Comparison of ENCODE assay signal across 17 cellular contexts in the genomic region with DNA sequence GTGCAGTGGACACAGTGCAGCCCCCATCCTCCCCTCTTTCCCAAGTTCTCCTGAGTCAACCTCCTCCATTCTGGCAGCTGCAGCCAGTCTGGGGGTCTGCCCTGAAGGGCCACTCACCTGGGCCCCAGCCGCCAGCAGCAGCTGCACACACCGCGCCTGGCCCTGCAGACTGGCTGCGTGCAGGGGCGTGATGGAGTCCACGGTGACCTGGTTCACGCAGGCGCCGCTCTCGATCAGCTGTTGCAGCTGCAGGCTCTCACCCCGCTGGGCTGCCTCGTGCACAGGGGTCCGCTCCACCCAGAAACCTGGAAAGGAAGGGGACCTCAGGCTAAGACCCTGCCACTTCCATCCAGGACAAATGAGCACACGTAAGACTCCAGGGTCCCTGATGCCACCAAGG. TPM values are rescaled to one million over a fixed set of nuclear protein-coding genes. Genes with fewer than 3 reads are reported as not detected.
DNase-seq lines count a peak whose midpoint lies in the region; ATAC-seq and TF ChIP-seq lines count a peak whose summit lies in the region.
"Had no signal": no experiment of that assay in that cellular context is flagged by ENCODE, and none has a peak within 500 bp of the region (broad histone marks: within the 10 kb centered on the region; RNA-seq: fewer than 3 reads in every experiment).

No MANE protein-coding gene starts in this region.

- DNase-seq in GM23338 (ENCODE audit: low spot score) (no peak), adipocyte (ENCODE audit: low read depth) (no peak), mesenteric fat pad (ENCODE audit: low spot score) (peak; percentile 73), suprapubic skin (ENCODE audit: low spot score in 2 of 2) (peak in 1 of 2 donors; percentile 78)
- no peak for DNase-seq in central memory CD4-positive, alpha-beta T cell
- DNase-seq: Caco-2, DMS53, KG1, MG63, NCI-H1105, NCI-H1694 treated with DMSO at 0.1 percent for 48 hours, NCI-H446, NCI-H748 treated with DMSO at 0.1 percent for 48 hours, PC-9, SHP77 had no signal

- peaks cover 18% of the 10 kb centered on the region for H3K4me1 Mint-ChIP-seq in GM23338

- H3K4me1 ChIP-seq in GM23338 (ENCODE audit: insufficient read depth) (no peaks in the 10 kb centered on the region; the same call in 1 of the 2 replicates), adipocyte (ENCODE audit: control insufficient read depth, insufficient read depth, low read length) (peaks cover 18% of the 10 kb centered on the region), suprapubic skin (peaks cover 17% of the 10 kb centered on the region)
- H3K4me1 ChIP-seq: Caco-2 had no signal

- no peaks in the 10 kb centered on the region; the same call in none of the 2 replicates for H4K20me1 ChIP-seq in GM23338 (replicated peaks; ENCODE audit: insufficient read depth)

- H3K9me2 ChIP-seq in GM23338 (ENCODE audit: insufficient read depth), result no peaks in the 10 kb centered on the region

- WGBS in suprapubic skin, result 100% methylated on average over 1 of the region's 14 CpGs

- no peaks in the 10 kb centered on the region for H3K9me3 ChIP-seq in adipocyte (ENCODE audit: control insufficient read depth, low read length)
- no peaks in the 10 kb centered on the region for H3K9me3 ChIP-seq in suprapubic skin
- H3K9me3 ChIP-seq: Caco-2, MG63 had no signal

- H3K27me3 ChIP-seq in GM23338 (ENCODE audit: insufficient read depth) (no peaks in the 10 kb centered on the region), adipocyte (replicated peaks; ENCODE audit: control insufficient read depth, insufficient read depth, low read length) (no peaks in the 10 kb centered on the region), suprapubic skin (no peaks in the 10 kb centered on the region)
- H3K27me3 ChIP-seq: MG63 had no signal

- H3K79me2 ChIP-seq in GM23338 (replicated peaks; ENCODE audit: insufficient read depth), result peaks cover 14% of the 10 kb centered on the region

- 0 out of 2 replicates have a peak overlapping the region, but pooled peaks have one; percentile 74 for H3K27ac Mint-ChIP-seq in GM23338

- TF ChIP-seq EP300 in suprapubic skin (IDR thresholded peaks at IDR 0.05), result no peak

- peak overlapping the region; percentile 51 for H3K9ac ChIP-seq in adipocyte (ENCODE audit: low read length)

- no peaks in the 10 kb centered on the region for H3F3A ChIP-seq in GM23338 (replicated peaks; ENCODE audit: low read depth)

- no peak overlapping the region for H2AFZ ChIP-seq in GM23338
- H2AFZ ChIP-seq: PC-9 had no signal

- H3K4me2 ChIP-seq in GM23338, result no peak overlapping the region
- H3K4me2 ChIP-seq: PC-9 had no signal

- no peak overlapping the region for H3K4me3 Mint-ChIP-seq in GM23338

- H3K27me3 Mint-ChIP-seq in GM23338 (ENCODE audit: insufficient read depth, low read depth, poor library complexity), result peaks cover 15% of the 10 kb centered on the region

- H3K4me3 ChIP-seq in GM23338, result no peak overlapping the region
- no peak overlapping the region for H3K4me3 ChIP-seq in adipocyte (ENCODE audit: low read length)
- H3K4me3 ChIP-seq in suprapubic skin, result no peak overlapping the region
- H3K4me3 ChIP-seq: MG63, PC-9 had no signal

- H3K9me3 Mint-ChIP-seq in GM23338, result no peaks in the 10 kb centered on the region

- H3K36me3 ChIP-seq in GM23338 (ENCODE audit: insufficient read depth), result no peaks in the 10 kb centered on the region
- peaks cover 16% of the 10 kb centered on the region for H3K36me3 ChIP-seq in adipocyte (ENCODE audit: control insufficient read depth, insufficient read depth, low read length, severe bottlenecking)
- peaks cover 32% of the 10 kb centered on the region for H3K36me3 ChIP-seq in suprapubic skin
- H3K36me3 ChIP-seq: MG63 had no signal

- ATAC-seq in GM23338, result no peak
- no peak for ATAC-seq in GM19328 (IDR thresholded peaks at IDR 0.05; ENCODE audit: unreplicated experiment)
- no peak for ATAC-seq in GM19397 (IDR thresholded peaks at IDR 0.05; ENCODE audit: unreplicated experiment)

- H3K27ac ChIP-seq in GM23338 (ENCODE audit: low read depth) (no peak overlapping the region), suprapubic skin (peak overlapping the region; percentile 70)
- H3K27ac ChIP-seq: PC-9 had no signal

- peaks cover 10% of the 10 kb centered on the region for H3K36me3 Mint-ChIP-seq in GM23338 (ENCODE audit: low read depth)

- no peak for TF ChIP-seq POLR2A in suprapubic skin (IDR thresholded peaks at IDR 0.05)

- TF ChIP-seq CTCF in GM23338 (conservative IDR thresholded peaks at IDR 0.05; ENCODE audit: low read depth in 2 of 2) (no peak), suprapubic skin (IDR thresholded peaks at IDR 0.05) (no peak)

TF ChIP-seq in GM23338, 12 proteins besides CTCF, POLR2A, EP300 and RAD21 (continues in another document):
- TF ChIP-seq ETS1 (IDR thresholded peaks at IDR 0.05), result no peak
- no peak for TF ChIP-seq STAT1 (IDR thresholded peaks at IDR 0.05; ENCODE audit: unreplicated experiment)
- TF ChIP-seq ZNF462 (CRISPR knock-in tag; IDR thresholded peaks at IDR 0.05), result no peak
- TF ChIP-seq POLR2AphosphoS5 (IDR thresholded peaks at IDR 0.05; ENCODE audit: low read depth), result no peak
- TF ChIP-seq NANOG (IDR thresholded peaks at IDR 0.05; ENCODE audit: borderline replicate concordance), result no peak
- TF ChIP-seq JUNB (IDR thresholded peaks at IDR 0.05; ENCODE audit: unreplicated experiment), result no peak

RNA-seq across cellular contexts. Expression of gene ASB13, which starts 13.6 kb away (rescaled TPM):
- total RNA-seq in GM23338 (2014; rRNA removed; shearing (Covaris generic)), result 16.5 and 20.2 TPM in 2 replicates
- 11.3 and 11.6 TPM in 2 replicates for polyA plus RNA-seq in GM23338 (2016; fragmentation: Nextera tagmentation; extraction: Ambion mirVana)
- 23.5 TPM for total RNA-seq in mesenteric fat pad
- 10 to 100 TPM; 11.6 to 18.6 (median 16.5) TPM for total RNA-seq in suprapubic skin

RNA-seq across cellular contexts. Expression of gene TASOR2, which starts 31.9 kb away (rescaled TPM):
- 62.9 and 110 TPM in 2 replicates for total RNA-seq in GM23338 (2014; rRNA removed; shearing (Covaris generic))
- 40.9 and 45.2 TPM in 2 replicates for polyA plus RNA-seq in GM23338 (2016; fragmentation: Nextera tagmentation; extraction: Ambion mirVana)
- total RNA-seq in mesenteric fat pad (55.8 TPM), suprapubic skin (10 to 100 TPM; 49.8 to 78.3 (median 59.9) TPM)
